ENCODE assay signal across 1 cellular context in genomic region chr11:65354265-65355012, GRCh38.
TF ChIP-seq lines count a peak whose summit lies in the region.

TSS of gene TIGD3 (plus strand) at chr11:65354751. CDS start at chr11:65355809, 1,058 bp downstream.

TF ChIP-seq in HepG2, 621 proteins besides CTCF, POLR2A, EP300 and RAD21 (continued from another document and continues in another):
- TF ChIP-seq ZNF558 (CRISPR knock-in tag; IDR thresholded peaks at IDR 0.05; ENCODE audit: borderline replicate concordance) (no peak; the same call in 1 of the 2 replicates), ZBTB33 (CRISPR knock-in tag; IDR thresholded peaks at IDR 0.05) (no peak), POLR2AphosphoS5 (IDR thresholded peaks at IDR 0.05; ENCODE audit: low read depth, low read length) (peak; percentile 47; the same call in 1 of the 2 replicates), ZNF546 (CRISPR knock-in tag; conservative IDR thresholded peaks at IDR 0.05) (no peak), ZNF276 (CRISPR knock-in tag; IDR thresholded peaks at IDR 0.05; ENCODE audit: low read depth) (no peak), PAF1 (CRISPR knock-in tag; IDR thresholded peaks at IDR 0.05) (no peak), IKZF1 (IDR thresholded peaks at IDR 0.05) (no peak), ZNF7 (CRISPR knock-in tag; IDR thresholded peaks at IDR 0.05) (no peak), JUN (CRISPR knock-in tag; IDR thresholded peaks at IDR 0.05) (no peak), MTERF4 (CRISPR knock-in tag; IDR thresholded peaks at IDR 0.05) (no peak), TARDBP (CRISPR knock-in tag; IDR thresholded peaks at IDR 0.05) (no peak), ATF7 (IDR thresholded peaks at IDR 0.05) (no peak), ATF7 (CRISPR knock-in tag; IDR thresholded peaks at IDR 0.05) (no peak), TRIM22 (IDR thresholded peaks at IDR 0.05) (no peak), HNRNPK (IDR thresholded peaks at IDR 0.05; ENCODE audit: low read depth, low read length, poor library complexity, severe bottlenecking) (no peak), ZC3H13 (CRISPR knock-in tag; IDR thresholded peaks at IDR 0.05) (peak; percentile 58; the same call in 1 of the 2 replicates), ZNF12 (CRISPR knock-in tag; IDR thresholded peaks at IDR 0.05) (no peak), ZNF720 (CRISPR knock-in tag; IDR thresholded peaks at IDR 0.05) (no peak), ZNF484 (CRISPR knock-in tag; IDR thresholded peaks at IDR 0.05; ENCODE audit: borderline replicate concordance, low read depth) (no peak), MIER3 (CRISPR knock-in tag; IDR thresholded peaks at IDR 0.05; ENCODE audit: borderline replicate concordance) (0 out of 2 replicates have a peak, but pooled peaks have one; percentile 37), ZNF432 (CRISPR knock-in tag; IDR thresholded peaks at IDR 0.05; ENCODE audit: borderline replicate concordance) (no peak), ARID4A (CRISPR knock-in tag; IDR thresholded peaks at IDR 0.05; ENCODE audit: borderline replicate concordance) (peak; percentile 51; the same call in 1 of the 2 replicates), ZSCAN21 (CRISPR knock-in tag; IDR thresholded peaks at IDR 0.05; ENCODE audit: borderline replicate concordance) (no peak), ZNF230 (CRISPR knock-in tag; IDR thresholded peaks at IDR 0.05) (no peak), TBX3 (IDR thresholded peaks at IDR 0.05; ENCODE audit: borderline replicate concordance) (no peak), ERF (CRISPR knock-in tag; IDR thresholded peaks at IDR 0.05) (no peak; the same call in 1 of the 2 replicates), MXD4 (CRISPR knock-in tag; IDR thresholded peaks at IDR 0.05) (0 out of 2 replicates have a peak, but pooled peaks have one; percentile 37), ZNF235 (CRISPR knock-in tag; IDR thresholded peaks at IDR 0.05; ENCODE audit: borderline replicate concordance) (no peak), KLF6 (CRISPR knock-in tag; IDR thresholded peaks at IDR 0.05) (peak; percentile 75; the same call in 1 of the 2 replicates), HNF4A (CRISPR knock-in tag; IDR thresholded peaks at IDR 0.05) (no peak), ZFY (CRISPR knock-in tag; IDR thresholded peaks at IDR 0.05) (peak; percentile 84), FOXM1 (CRISPR knock-in tag; IDR thresholded peaks at IDR 0.05) (no peak), RARG (CRISPR knock-in tag; IDR thresholded peaks at IDR 0.05; ENCODE audit: low read depth) (no peak), FOXP1 (IDR thresholded peaks at IDR 0.05) (no peak), FOXP1 (CRISPR knock-in tag; IDR thresholded peaks at IDR 0.05) (no peak), ZNF589 (CRISPR knock-in tag; conservative IDR thresholded peaks at IDR 0.05) (0 out of 2 replicates have a peak, but pooled peaks have one; percentile 53), SALL2 (CRISPR knock-in tag; IDR thresholded peaks at IDR 0.05) (no peak), HIVEP1 (CRISPR knock-in tag; IDR thresholded peaks at IDR 0.05) (no peak), ZNF607 (CRISPR knock-in tag; IDR thresholded peaks at IDR 0.05; ENCODE audit: borderline replicate concordance) (no peak), GFI1 (CRISPR knock-in tag; IDR thresholded peaks at IDR 0.05; ENCODE audit: borderline replicate concordance) (no peak), ELF3 (CRISPR knock-in tag; IDR thresholded peaks at IDR 0.05) (no peak), E2F5 (CRISPR knock-in tag; conservative IDR thresholded peaks at IDR 0.05) (no peak), ONECUT2 (CRISPR knock-in tag; IDR thresholded peaks at IDR 0.05) (no peak), ATF5 (CRISPR knock-in tag; IDR thresholded peaks at IDR 0.05; ENCODE audit: low read depth) (no peak), TMF1 (CRISPR knock-in tag; IDR thresholded peaks at IDR 0.05; ENCODE audit: low read depth) (peak; percentile 32; the same call in 1 of the 2 replicates), MXI1 (IDR thresholded peaks at IDR 0.05; ENCODE audit: borderline replicate concordance, low read depth, low read length) (no peak), ZNF451 (CRISPR knock-in tag; IDR thresholded peaks at IDR 0.05) (no peak), PHF21A (CRISPR knock-in tag; IDR thresholded peaks at IDR 0.05) (no peak)
- TF ChIP-seq, protein P1, sequence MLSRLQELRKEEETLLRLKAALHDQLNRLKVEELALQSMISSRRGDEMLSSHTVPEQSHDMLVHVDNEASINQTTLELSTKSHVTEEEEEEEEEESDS (CRISPR knock-in tag; IDR thresholded peaks at IDR 0.05; ENCODE audit: borderline replicate concordance), result no peak
- TF ChIP-seq, protein P2, sequence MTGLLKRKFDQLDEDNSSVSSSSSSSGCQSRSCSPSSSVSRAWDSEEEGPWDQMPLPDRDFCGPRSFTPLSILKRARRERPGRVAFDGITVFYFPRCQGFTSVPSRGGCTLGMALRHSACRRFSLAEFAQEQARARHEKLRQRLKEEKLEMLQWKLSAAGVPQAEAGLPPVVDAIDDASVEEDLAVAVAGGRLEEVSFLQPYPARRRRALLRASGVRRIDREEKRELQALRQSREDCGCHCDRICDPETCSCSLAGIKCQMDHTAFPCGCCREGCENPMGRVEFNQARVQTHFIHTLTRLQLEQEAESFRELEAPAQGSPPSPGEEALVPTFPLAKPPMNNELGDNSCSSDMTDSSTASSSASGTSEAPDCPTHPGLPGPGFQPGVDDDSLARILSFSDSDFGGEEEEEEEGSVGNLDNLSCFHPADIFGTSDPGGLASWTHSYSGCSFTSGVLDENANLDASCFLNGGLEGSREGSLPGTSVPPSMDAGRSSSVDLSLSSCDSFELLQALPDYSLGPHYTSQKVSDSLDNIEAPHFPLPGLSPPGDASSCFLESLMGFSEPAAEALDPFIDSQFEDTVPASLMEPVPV (CRISPR knock-in tag; IDR thresholded peaks at IDR 0.05), result 0 out of 2 replicates have a peak, but pooled peaks have one; percentile 36
- TF ChIP-seq, protein P3, sequence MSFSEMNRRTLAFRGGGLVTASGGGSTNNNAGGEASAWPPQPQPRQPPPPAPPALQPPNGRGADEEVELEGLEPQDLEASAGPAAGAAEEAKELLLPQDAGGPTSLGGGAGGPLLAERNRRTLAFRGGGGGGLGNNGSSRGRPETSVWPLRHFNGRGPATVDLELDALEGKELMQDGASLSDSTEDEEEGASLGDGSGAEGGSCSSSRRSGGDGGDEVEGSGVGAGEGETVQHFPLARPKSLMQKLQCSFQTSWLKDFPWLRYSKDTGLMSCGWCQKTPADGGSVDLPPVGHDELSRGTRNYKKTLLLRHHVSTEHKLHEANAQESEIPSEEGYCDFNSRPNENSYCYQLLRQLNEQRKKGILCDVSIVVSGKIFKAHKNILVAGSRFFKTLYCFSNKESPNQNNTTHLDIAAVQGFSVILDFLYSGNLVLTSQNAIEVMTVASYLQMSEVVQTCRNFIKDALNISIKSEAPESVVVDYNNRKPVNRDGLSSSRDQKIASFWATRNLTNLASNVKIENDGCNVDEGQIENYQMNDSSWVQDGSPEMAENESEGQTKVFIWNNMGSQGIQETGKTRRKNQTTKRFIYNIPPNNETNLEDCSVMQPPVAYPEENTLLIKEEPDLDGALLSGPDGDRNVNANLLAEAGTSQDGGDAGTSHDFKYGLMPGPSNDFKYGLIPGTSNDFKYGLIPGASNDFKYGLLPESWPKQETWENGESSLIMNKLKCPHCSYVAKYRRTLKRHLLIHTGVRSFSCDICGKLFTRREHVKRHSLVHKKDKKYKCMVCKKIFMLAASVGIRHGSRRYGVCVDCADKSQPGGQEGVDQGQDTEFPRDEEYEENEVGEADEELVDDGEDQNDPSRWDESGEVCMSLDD (CRISPR knock-in tag; IDR thresholded peaks at IDR 0.05; ENCODE audit: borderline replicate concordance), result no peak
- TF ChIP-seq, protein P4, sequence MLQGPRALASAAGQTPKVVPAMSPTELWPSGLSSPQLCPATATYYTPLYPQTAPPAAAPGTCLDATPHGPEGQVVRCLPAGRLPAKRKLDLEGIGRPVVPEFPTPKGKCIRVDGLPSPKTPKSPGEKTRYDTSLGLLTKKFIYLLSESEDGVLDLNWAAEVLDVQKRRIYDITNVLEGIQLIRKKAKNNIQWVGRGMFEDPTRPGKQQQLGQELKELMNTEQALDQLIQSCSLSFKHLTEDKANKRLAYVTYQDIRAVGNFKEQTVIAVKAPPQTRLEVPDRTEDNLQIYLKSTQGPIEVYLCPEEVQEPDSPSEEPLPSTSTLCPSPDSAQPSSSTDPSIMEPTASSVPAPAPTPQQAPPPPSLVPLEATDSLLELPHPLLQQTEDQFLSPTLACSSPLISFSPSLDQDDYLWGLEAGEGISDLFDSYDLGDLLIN (CRISPR knock-in tag; IDR thresholded peaks at IDR 0.05; ENCODE audit: borderline replicate concordance), result no peak
